ENCODE assay signal across 22 cellular contexts in genomic region chr3:8450618-8451017, GRCh38. TPM values are rescaled to one million over a fixed set of nuclear protein-coding genes. Genes with fewer than 3 reads are reported as not detected.
A peak's percentile ranks its signal among the peaks of the same experiment; 100 is the strongest.
DNase-seq lines count a peak whose midpoint lies in the region; ATAC-seq, FAIRE-seq and TF ChIP-seq lines count a peak whose summit lies in the region.
"Had no signal": no experiment of that assay in that cellular context is flagged by ENCODE, and none has a peak within 500 bp of the region (broad histone marks: within the 10 kb centered on the region; RNA-seq: fewer than 3 reads in every experiment).

No MANE protein-coding gene starts in this region.

- TF ChIP-seq POLR2A in HepG2 (IDR thresholded peaks at IDR 0.05; ENCODE audit: insufficient read depth in 1 of 2, low read depth in 2 of 2, low read length in 2 of 2) (no peak), right lobe of liver (IDR thresholded peaks at IDR 0.05) (no peak)

- BruUV-seq in HepG2 (replicated peaks; lab: Mats Ljungman, UMichigan) = no TSS peak

- H3K9me3 ChIP-seq in HepG2 (ENCODE audit: low read length) (no peaks in the 10 kb centered on the region), right lobe of liver (peaks cover 0 to 3% (median 0%) of the 10 kb centered on the region in 4 donors), ascending aorta (no peaks in the 10 kb centered on the region), tibial artery (no peaks in the 10 kb centered on the region), right cardiac atrium (ENCODE audit: control insufficient read depth, low read length) (no peaks in the 10 kb centered on the region), BE2C (no peaks in the 10 kb centered on the region)
- H3K9me3 ChIP-seq: colonic mucosa, prostate gland, SJSA1, spleen, uterus had no signal

- no peaks in the 10 kb centered on the region for H3K27me3 ChIP-seq in HepG2 (ENCODE audit: control insufficient read depth in 1 of 2, insufficient read depth in 2 of 2, low read length in 2 of 2)
- no peaks in the 10 kb centered on the region for H3K27me3 ChIP-seq in right lobe of liver
- no peaks in the 10 kb centered on the region for H3K27me3 ChIP-seq in ascending aorta
- no peaks in the 10 kb centered on the region for H3K27me3 ChIP-seq in foreskin keratinocyte
- no peaks in the 10 kb centered on the region for H3K27me3 ChIP-seq in tibial artery
- no peaks in the 10 kb centered on the region for H3K27me3 ChIP-seq in right cardiac atrium (ENCODE audit: control insufficient read depth, insufficient read depth)
- H3K27me3 ChIP-seq in BE2C = no peaks in the 10 kb centered on the region
- H3K27me3 ChIP-seq: colonic mucosa, SJSA1, spleen, uterus had no signal

- TF ChIP-seq RAD21 in HepG2 (CRISPR knock-in tag; IDR thresholded peaks at IDR 0.05) = no peak

- POLR2A ChIA-PET in HepG2 (lab: Yijun Ruan, JAX) = no interaction called here

- peaks cover 46% of the 10 kb centered on the region for H3K4me1 ChIP-seq in HepG2 (ENCODE audit: insufficient read depth, low read length)
- no peaks in the 10 kb centered on the region for H3K4me1 ChIP-seq in right lobe of liver
- H3K4me1 ChIP-seq in ascending aorta = peaks cover 4 to 22% of the 10 kb centered on the region in 2 donors
- no peaks in the 10 kb centered on the region for H3K4me1 ChIP-seq in foreskin keratinocyte
- H3K4me1 ChIP-seq in tibial artery = peaks cover 4 to 47% (median 10%) of the 10 kb centered on the region in 4 donors
- peaks cover 2% of the 10 kb centered on the region for H3K4me1 ChIP-seq in right cardiac atrium (ENCODE audit: control insufficient read depth, insufficient read depth, low read length)
- peaks cover 4% of the 10 kb centered on the region; the same call in 1 of the 2 replicates for H3K4me1 ChIP-seq in BE2C
- H3K4me1 ChIP-seq: colonic mucosa, prostate gland, uterus had no signal

- no peak overlapping the region for H3K27ac ChIP-seq in HepG2 (ENCODE audit: extremely low read length, insufficient read depth, low read length)
- no peak overlapping the region for H3K27ac ChIP-seq in right lobe of liver
- H3K27ac ChIP-seq in ascending aorta = peak overlapping the region; percentile 93 to 97
- H3K27ac ChIP-seq in foreskin keratinocyte = no peak overlapping the region
- H3K27ac ChIP-seq in tibial artery = peak overlapping the region; percentile 56 to 62
- H3K27ac ChIP-seq in right cardiac atrium (ENCODE audit: low read length) = no peak overlapping the region
- H3K27ac ChIP-seq: colonic mucosa, prostate gland, SJSA1, spleen, uterus had no signal

- DNase-seq in HepG2 (ENCODE audit: low spot score) (no peak), right lobe of liver (no peak), ascending aorta (ENCODE audit: low spot score in 2 of 2) (no peak), foreskin keratinocyte (no peak), tibial artery (no peak), GM19239 (ENCODE audit: insufficient read length, low spot score) (no peak), right cardiac atrium (no peak), BE2C (no peak)
- DNase-seq: activated CD8-positive, alpha-beta memory T cell treated with anti-CD3 and anti-CD28 coated beads for 24 hours; activated naive CD4-positive, alpha-beta T cell treated with anti-CD3 and anti-CD28 coated beads, Interleukin-2, amount 50 U/mL, for 16 hours; activated T-cell treated with anti-CD3 and anti-CD28 coated beads, Interleukin-2, amount 50 U/mL, for 72 hours; CD4-positive, CD25-positive, alpha-beta regulatory T cell; colonic mucosa; left cardiac atrium; NCI-H1417 treated with DMSO at 0.1 percent for 48 hours; NCI-H774; nephron progenitor cell; spleen; uterus had no signal

- no peak for TF ChIP-seq CTCF in HepG2 (CRISPR knock-in tag; IDR thresholded peaks at IDR 0.05)
- TF ChIP-seq CTCF in right lobe of liver (IDR thresholded peaks at IDR 0.05) = no peak
- TF ChIP-seq CTCF in ascending aorta (IDR thresholded peaks at IDR 0.05) = no peak
- peak; percentile 5 for TF ChIP-seq CTCF in foreskin keratinocyte (conservative IDR thresholded peaks at IDR 0.05)
- TF ChIP-seq CTCF in tibial artery (IDR thresholded peaks at IDR 0.05) = no peak
- TF ChIP-seq CTCF in BE2C (IDR thresholded peaks at IDR 0.05; ENCODE audit: low read depth, low read length) = no peak

- H3K36me3 ChIP-seq in HepG2 (replicated peaks in 1 of 2; ENCODE audit: control insufficient read depth in 1 of 2, insufficient read depth in 2 of 2, low read length in 2 of 2) (no peaks in the 10 kb centered on the region), right lobe of liver (no peaks in the 10 kb centered on the region), ascending aorta (no peaks in the 10 kb centered on the region), tibial artery (no peaks in the 10 kb centered on the region), BE2C (no peaks in the 10 kb centered on the region)
- H3K36me3 ChIP-seq: colonic mucosa, prostate gland, SJSA1, spleen, uterus had no signal

- CTCF ChIA-PET in HepG2 (lab: Yijun Ruan, JAX; ENCODE audit: low intra/inter-chr PET ratio, low total read pairs) = no interaction called here

- H3K4me3 ChIP-seq in HepG2 (replicated peaks in 1 of 3; ENCODE audit: insufficient read depth in 1 of 3, low read depth in 2 of 3, low read length in 3 of 3) = no peak overlapping the region
- no peak overlapping the region for H3K4me3 ChIP-seq in right lobe of liver
- H3K4me3 ChIP-seq in ascending aorta = no peak overlapping the region
- H3K4me3 ChIP-seq in tibial artery = no peak overlapping the region
- no peak overlapping the region for H3K4me3 ChIP-seq in right cardiac atrium (ENCODE audit: low read length)
- no peak overlapping the region for H3K4me3 ChIP-seq in BE2C (ENCODE audit: low read depth, low read length)
- H3K4me3 ChIP-seq: colonic mucosa, prostate gland, SJSA1, spleen, uterus had no signal

- H3K4me2 ChIP-seq in HepG2 (ENCODE audit: low read depth, low read length) = no peak overlapping the region

- in situ Hi-C loops in HepG2 (cut with HindIII; ENCODE audit: extremely low pct_ligation_motif_present, low pct_unique_long_range_greater_than_20kb) = no loop called here

- H3K79me2 ChIP-seq in HepG2 (ENCODE audit: insufficient read depth, low read length) = no peaks in the 10 kb centered on the region

- H4K20me1 ChIP-seq in HepG2 (ENCODE audit: insufficient read depth, low read length) = no peaks in the 10 kb centered on the region

- TF ChIP-seq EP300 in HepG2 (IDR thresholded peaks at IDR 0.05; ENCODE audit: low read depth in 2 of 2, low read length in 2 of 2) = no peak
- TF ChIP-seq EP300 in HepG2 (CRISPR knock-in tag; IDR thresholded peaks at IDR 0.05; ENCODE audit: borderline replicate concordance) = no peak

- no peak overlapping the region for H2AFZ ChIP-seq in HepG2 (ENCODE audit: low read length)

- H3K9ac ChIP-seq in HepG2 (ENCODE audit: insufficient read depth, low read depth, low read length) = no peak overlapping the region

- intact Hi-C loops in HepG2 (cut with micrococcal nuclease; ENCODE audit: unreplicated experiment) = no loop called here
- intact Hi-C loops in right lobe of liver (cut with DNase I) = no loop called here
- intact Hi-C loops in ascending aorta (cut with DNase I) = no loop called here
- intact Hi-C loops in tibial artery (cut with DNase I; ENCODE audit: low total_unique reads) = loop anchor here (10.0 kb wide), 1 partner anchor 54 kb away; the partner anchor contains the start of gene LMCD1
- intact Hi-C loops in right cardiac atrium (cut with DNase I) = no loop called here

- ATAC-seq in HepG2 (no peak), right lobe of liver (no peak), foreskin keratinocyte (no peak), right cardiac atrium (no peak)
- ATAC-seq: activated T-cell treated with anti-CD3 and anti-CD28 coated beads, Interleukin-2, amount 50 U/mL, for 72 hours; left cardiac atrium had no signal

- no peak for FAIRE-seq in HepG2 (lab: Jason Lieb, UNC)
- FAIRE-seq in GM19239 (lab: Jason Lieb, UNC) = no peak
- FAIRE-seq: HTR-8/SVneo had no signal

TF ChIP-seq in HepG2, 621 proteins besides CTCF, POLR2A, EP300 and RAD21 (continues in another document):
- TF ChIP-seq ZNF670 (CRISPR knock-in tag; IDR thresholded peaks at IDR 0.05; ENCODE audit: borderline replicate concordance) (no peak), SKI (IDR thresholded peaks at IDR 0.05; ENCODE audit: partially characterized antibody) (no peak), STAG1 (CRISPR knock-in tag; IDR thresholded peaks at IDR 0.05) (peak; percentile 32; the same call in 1 of the 2 replicates), ZNF20 (CRISPR knock-in tag; IDR thresholded peaks at IDR 0.05) (no peak)

RNA-seq across cellular contexts. Expression of gene LMCD1, which starts 51.0 kb away (rescaled TPM):
- 6.1 and 6.2 TPM in 2 replicates for total RNA-seq in HepG2 (2016; rRNA removed; fragmentation: Illumina TruSeq; extraction: Trizol)
- total RNA-seq in HepG2 (2016; cell fraction: cytosol; rRNA removed; fragmentation: Illumina TruSeq; extraction: Trizol; ENCODE audit: low read depth) = 1.7 and 2.4 TPM in 2 replicates
- 5.4 and 5.9 TPM in 2 replicates for total RNA-seq in HepG2 (2016; cell fraction: insoluble cytoplasmic fraction; rRNA removed; fragmentation: Illumina TruSeq; extraction: Trizol)
- total RNA-seq in HepG2 (2016; cell fraction: membrane; rRNA removed; fragmentation: Illumina TruSeq; extraction: Trizol) = 4.3 and 4.7 TPM in 2 replicates
- total RNA-seq in HepG2 (2016; cell fraction: nucleus; rRNA removed; fragmentation: Illumina TruSeq; extraction: Trizol) = 3.8 and 6.4 TPM in 2 replicates
- polyA plus RNA-seq in HepG2 (2011; rRNA removed) = 6.1 and 7.1 TPM in 2 replicates
- polyA plus RNA-seq in HepG2 (2011; cell fraction: cytosol; rRNA removed) = 5.3 and 8.6 TPM in 2 replicates
- 4.5 and 4.6 TPM in 2 replicates for polyA plus RNA-seq in HepG2 (2011; cell fraction: nucleus; rRNA removed)
- 8.2 and 10.5 TPM in 2 replicates for polyA plus RNA-seq in HepG2 (2012)
- 1.5 and 2.2 TPM in 2 replicates for polyA plus RNA-seq in HepG2 (2016; cell fraction: cytosol; fragmentation: Illumina TruSeq; extraction: Trizol; ENCODE audit: low read depth)
- polyA plus RNA-seq in HepG2 (2016; cell fraction: insoluble cytoplasmic fraction; fragmentation: Illumina TruSeq; extraction: Trizol; ENCODE audit: low read depth) = 6.6 and 6.8 TPM in 2 replicates
- 3.0 and 3.5 TPM in 2 replicates for polyA plus RNA-seq in HepG2 (2016; cell fraction: membrane; fragmentation: Illumina TruSeq; extraction: Trizol; ENCODE audit: low read depth)
- polyA plus RNA-seq in HepG2 (2016; cell fraction: nucleus; fragmentation: Illumina TruSeq; extraction: Trizol; ENCODE audit: insufficient read depth, low read depth) = 3.4 and 4.0 TPM in 2 replicates
- polyA minus RNA-seq in HepG2 (2011; rRNA and poly(A)+ RNA removed; ENCODE audit: low replicate concordance) = 0.09 and 5.2 TPM in 2 replicates
- polyA minus RNA-seq in HepG2 (2011; cell fraction: cytosol; rRNA and poly(A)+ RNA removed) = 3.3 and 4.0 TPM in 2 replicates
- polyA minus RNA-seq in HepG2 (2011; cell fraction: nucleus; rRNA and poly(A)+ RNA removed) = 4.4 and 9.5 TPM in 2 replicates
- 10 to 100 TPM in 3 of 6 experiments, 1 to 10 TPM in 3; 3.0 to 24.0 (median 8.4) TPM for total RNA-seq in right lobe of liver
- total RNA-seq in ascending aorta = 634 TPM
- 2.3 and 2.8 TPM in 2 replicates for total RNA-seq in foreskin keratinocyte
- 2.0 and 2.5 TPM in 2 replicates for polyA plus RNA-seq in foreskin keratinocyte
- 10 to 100 TPM; 45.6 to 57.8 (median 55.4) TPM for total RNA-seq in right cardiac atrium
- polyA plus RNA-seq in right cardiac atrium = 43.4 TPM
- 8.1 TPM for polyA plus RNA-seq in BE2C (2012; ENCODE audit: insufficient read depth, insufficient read length, low read depth)

Comparison
In these comparisons a context has a peak if more than half of its experiments do, and no peak if none do; other contexts are left out.
1. H3K27ac ChIP-seq: peak in ascending aorta (2 of 2) and tibial artery (2 of 2); none in HepG2 (single experiment), right lobe of liver (0 of 3), foreskin keratinocyte (single experiment) and right cardiac atrium (single experiment).
2. RNA of gene LMCD1, which starts 51.0 kb away (total RNA-seq): 634 TPM in ascending aorta (single experiment); 45.6 to 57.8 TPM in right cardiac atrium, 3.0 to 24.0 TPM in right lobe of liver, 1.7 to 6.4 TPM in HepG2 and 2.3 to 2.8 TPM in foreskin keratinocyte; every median in the first group is over 10 times any median in the second.